Comparison of ENCODE assay signal across 14 cellular contexts in genomic region chr11:2805388-2806057, GRCh38.
DNase-seq lines count a peak whose midpoint lies in the region; ATAC-seq and TF ChIP-seq lines count a peak whose summit lies in the region.
"Had no signal": no experiment of that assay in that cellular context is flagged by ENCODE, and none has a peak within 500 bp of the region (broad histone marks: within the 10 kb centered on the region; RNA-seq: fewer than 3 reads in every experiment).

No MANE protein-coding gene starts in this region.

- intact Hi-C loops in adrenal gland (cut with DNase I) (no loop called here), sigmoid colon (cut with DNase I) (loop anchor here (5.0 kb wide), 1 partner anchor 82 kb away; the partner anchor contains the start of gene CDKN1C)

- no peak overlapping the region for H2AFZ ChIP-seq in GM23338

- H3K27ac Mint-ChIP-seq in GM23338, result no peak overlapping the region
- H3K27ac Mint-ChIP-seq in osteocyte (ENCODE audit: unreplicated experiment), result no peak overlapping the region
- H3K27ac Mint-ChIP-seq: activated T-helper 17 cell treated with anti-CD3 and anti-CD28 coated beads, Interleukin-2, amount 50 U/mL, for 72 hours; B cell; T-helper 2 cell treated with Interferon-gamma antibody and Interleukin-4, amounts not matched to agents 5 μg/mL and 100 μg/mL, for 36 hours had no signal

- H3K9me3 ChIP-seq in adrenal gland (replicated peaks in 1 of 3) (no peaks in the 10 kb centered on the region), sigmoid colon (no peaks in the 10 kb centered on the region)
- H3K9me3 ChIP-seq: neutrophil, thyroid gland had no signal

- H3K27ac ChIP-seq in GM23338 (ENCODE audit: low read depth) (no peak overlapping the region), adrenal gland (peak overlapping the region in 1 of 5 donors; percentile 52), sigmoid colon (peak overlapping the region; percentile 78 to 86 (median 81))
- H3K27ac ChIP-seq: neutrophil, thyroid gland had no signal

- TF ChIP-seq POLR2A in adrenal gland (IDR thresholded peaks at IDR 0.05), result no peak
- no peak for TF ChIP-seq POLR2A in sigmoid colon (IDR thresholded peaks at IDR 0.05)

- H4K20me1 ChIP-seq in GM23338 (replicated peaks; ENCODE audit: insufficient read depth), result no peaks in the 10 kb centered on the region

- TF ChIP-seq CTCF in GM23338 (conservative IDR thresholded peaks at IDR 0.05; ENCODE audit: low read depth in 2 of 2) (no peak), adrenal gland (IDR thresholded peaks at IDR 0.05) (no peak), sigmoid colon (IDR thresholded peaks at IDR 0.05) (no peak), osteocyte (IDR thresholded peaks at IDR 0.05) (no peak)

- WGBS in adrenal gland, 4 donors, result 87 to 95% (median 91%) methylated on average over 20 of the region's 20 CpGs
- WGBS in sigmoid colon, 2 donors, result 86 to 89% methylated on average over 20 of the region's 20 CpGs

- H3K36me3 Mint-ChIP-seq in GM23338 (ENCODE audit: low read depth) (no peaks in the 10 kb centered on the region; the same call in 2 of the 3 replicates), osteocyte (ENCODE audit: unreplicated experiment) (no peaks in the 10 kb centered on the region)

- peaks cover 37% of the 10 kb centered on the region for H3K27me3 Mint-ChIP-seq in GM23338 (ENCODE audit: insufficient read depth, low read depth, poor library complexity)
- peaks cover 28% of the 10 kb centered on the region for H3K27me3 Mint-ChIP-seq in osteocyte (ENCODE audit: unreplicated experiment)
- H3K27me3 Mint-ChIP-seq: activated T-helper 17 cell treated with anti-CD3 and anti-CD28 coated beads, Interleukin-2, amount 50 U/mL, for 72 hours; B cell had no signal

- no peak for DNase-seq in GM23338 (ENCODE audit: low spot score)
- DNase-seq in adrenal gland, result peak in 6 of 7 donors; percentile 1 to 49 (median 8)
- peak; percentile 29 for DNase-seq in islet precursor cell
- peak; percentile 52 for DNase-seq in sigmoid colon
- DNase-seq in medulla oblongata (ENCODE audit: extremely low spot score), result no peak
- DNase-seq in SIG-M5 (lab: John Stamatoyannopoulos, UW), result no peak
- no peak for DNase-seq in GDM1 (lab: John Stamatoyannopoulos, UW)
- no peak for DNase-seq in osteocyte (ENCODE audit: extremely low spot score, unreplicated experiment)
- DNase-seq: DMS79 had no signal

- no peak overlapping the region for H3K4me3 Mint-ChIP-seq in GM23338
- no peak overlapping the region for H3K4me3 Mint-ChIP-seq in osteocyte (ENCODE audit: unreplicated experiment)
- H3K4me3 Mint-ChIP-seq: activated T-helper 17 cell treated with anti-CD3 and anti-CD28 coated beads, Interleukin-2, amount 50 U/mL, for 72 hours; B cell; T-helper 2 cell treated with Interferon-gamma antibody and Interleukin-4, amounts not matched to agents 5 μg/mL and 100 μg/mL, for 36 hours had no signal

- H3K4me3 ChIP-seq in GM23338 (no peak overlapping the region), adrenal gland (no peak overlapping the region), sigmoid colon (no peak overlapping the region)
- H3K4me3 ChIP-seq: thyroid gland had no signal

- no peak for TF ChIP-seq EP300 in sigmoid colon (IDR thresholded peaks at IDR 0.05)

- peaks cover 10% of the 10 kb centered on the region for H3K27me3 ChIP-seq in GM23338 (ENCODE audit: insufficient read depth)
- H3K27me3 ChIP-seq in adrenal gland, result no peaks in the 10 kb centered on the region
- H3K27me3 ChIP-seq in sigmoid colon, result no peaks in the 10 kb centered on the region
- H3K27me3 ChIP-seq: neutrophil, thyroid gland had no signal

- H3K4me1 Mint-ChIP-seq in GM23338, result peaks cover 19% of the 10 kb centered on the region
- peaks cover 6% of the 10 kb centered on the region for H3K4me1 Mint-ChIP-seq in osteocyte (ENCODE audit: unreplicated experiment)
- H3K4me1 Mint-ChIP-seq: B cell had no signal

- ATAC-seq in GM23338, result no peak
- ATAC-seq: activated T-helper 17 cell treated with anti-CD3 and anti-CD28 coated beads, Interleukin-2, amount 50 U/mL, for 72 hours had no signal

- H3K4me1 ChIP-seq in GM23338 (ENCODE audit: insufficient read depth) (no peaks in the 10 kb centered on the region; the same call in 1 of the 2 replicates), adrenal gland (replicated peaks in 1 of 2) (peaks cover 0 to 4% of the 10 kb centered on the region in 2 donors), sigmoid colon (peaks cover 0 to 33% (median 29%) of the 10 kb centered on the region in 4 donors)

- no peaks in the 10 kb centered on the region for H3K79me2 ChIP-seq in GM23338 (replicated peaks; ENCODE audit: insufficient read depth)

- H3K9me3 Mint-ChIP-seq in GM23338 (no peaks in the 10 kb centered on the region; the same call in 2 of the 3 replicates), osteocyte (ENCODE audit: unreplicated experiment) (peaks cover 10% of the 10 kb centered on the region)
- H3K9me3 Mint-ChIP-seq: activated T-helper 17 cell treated with anti-CD3 and anti-CD28 coated beads, Interleukin-2, amount 50 U/mL, for 72 hours; T-helper 2 cell treated with Interferon-gamma antibody and Interleukin-4, amounts not matched to agents 5 μg/mL and 100 μg/mL, for 36 hours had no signal

- H3K36me3 ChIP-seq in GM23338 (ENCODE audit: insufficient read depth) (no peaks in the 10 kb centered on the region), adrenal gland (replicated peaks in 1 of 2) (no peaks in the 10 kb centered on the region), sigmoid colon (no peaks in the 10 kb centered on the region)
- H3K36me3 ChIP-seq: neutrophil, thyroid gland had no signal

- H3K4me2 ChIP-seq in GM23338, result no peak overlapping the region

- no peaks in the 10 kb centered on the region for H3K9me2 ChIP-seq in GM23338 (ENCODE audit: insufficient read depth)

- H3F3A ChIP-seq in GM23338 (replicated peaks; ENCODE audit: low read depth), result no peaks in the 10 kb centered on the region

TF ChIP-seq in GM23338, 12 proteins besides CTCF, POLR2A, EP300 and RAD21:
- TF ChIP-seq ZNF462 (CRISPR knock-in tag; IDR thresholded peaks at IDR 0.05), result no peak
- TF ChIP-seq STAT1 (IDR thresholded peaks at IDR 0.05; ENCODE audit: unreplicated experiment), result no peak
- no peak for TF ChIP-seq POLR2AphosphoS5 (IDR thresholded peaks at IDR 0.05; ENCODE audit: low read depth)
- TF ChIP-seq EZH2 (IDR thresholded peaks at IDR 0.05; ENCODE audit: low read depth, unreplicated experiment), result peak; percentile 25
- no peak for TF ChIP-seq NANOG (IDR thresholded peaks at IDR 0.05; ENCODE audit: borderline replicate concordance)

Comparison
In these comparisons a context has a peak if more than half of its experiments do, and no peak if none do; other contexts are left out.
1. DNase-seq: peak in adrenal gland (6 of 7), islet precursor cell (single experiment) and sigmoid colon (single experiment); none in GM23338 (single experiment), medulla oblongata (single experiment), SIG-M5 (single experiment), GDM1 (single experiment) and osteocyte (single experiment).